ENCODE assay signal across 28 cellular contexts in genomic region chr16:65744401-65744800, GRCh38.
"Had no signal": no experiment of that assay in that cellular context is flagged by ENCODE, and none has a peak within 500 bp of the region (broad histone marks: within the 10 kb centered on the region; RNA-seq: fewer than 3 reads in every experiment).

No MANE protein-coding gene starts in this region.

- H3K36me3 ChIP-seq: breast epithelium had no signal

- H3K27me3 Mint-ChIP-seq: activated CD4-positive, alpha-beta T cell treated with anti-CD3 and anti-CD28 coated beads, Interleukin-2, amount 10 ng/mL, durations not matched to agents 7 days and 5 days; activated naive CD4-positive, alpha-beta T cell treated with anti-CD3 and anti-CD28 coated beads, Interleukin-2, amount 50 U/mL, for 24 hours; activated naive CD8-positive, alpha-beta T cell treated with anti-CD3 and anti-CD28 coated beads, Interleukin-2, amount 10 ng/mL, durations not matched to agents 7 days and 5 days; activated T-cell treated with anti-CD3 and anti-CD28 coated beads, Interleukin-2, amount 50 U/mL, for 24 hours had no signal

- H3K36me3 Mint-ChIP-seq: activated naive CD4-positive, alpha-beta T cell treated with anti-CD3 and anti-CD28 coated beads, Interleukin-2, amount 50 U/mL, for 24 hours; activated naive CD8-positive, alpha-beta T cell treated with anti-CD3 and anti-CD28 coated beads, Interleukin-2, amount 10 ng/mL, durations not matched to agents 7 days and 5 days; WTC11 had no signal

- ATAC-seq: activated CD4-positive, alpha-beta T cell treated with anti-CD3 and anti-CD28 coated beads for 36 hours; activated CD4-positive, CD25-positive, alpha-beta regulatory T cell treated with anti-CD3 and anti-CD28 coated beads, Interleukin-2, amount 50 U/mL, for 24 hours; activated CD8-positive, alpha-beta T cell treated with anti-CD3 and anti-CD28 coated beads, Interleukin-2, amount 10 ng/mL, durations not matched to agents 7 days and 5 days; body of pancreas; Right ventricle myocardium inferior; WTC11 had no signal

- H3K9me3 Mint-ChIP-seq: activated CD4-positive, alpha-beta T cell treated with anti-CD3 and anti-CD28 coated beads, Interleukin-2, amount 10 ng/mL, durations not matched to agents 7 days and 5 days; activated T-helper 2 cell treated with anti-CD3 and anti-CD28 coated beads, Interferon-gamma antibody, Interleukin-2, Interleukin-4, amounts not matched to agents 10 μg/mL and 5 μg/mL and 100 μg/mL, durations not matched to agents 14 hours and 24 hours and 36 hours; WTC11 had no signal

- H2AFZ ChIP-seq: PC-9 had no signal

- H3K4me3 ChIP-seq: body of pancreas, breast epithelium, PC-9 had no signal

- H3K27ac ChIP-seq: body of pancreas, breast epithelium, PC-9, RWPE1 had no signal

- DNase-seq: activated CD4-positive, alpha-beta T cell treated with anti-CD3 and anti-CD28 coated beads for 36 hours; activated CD4-positive, alpha-beta T cell treated with anti-CD3 and anti-CD28 coated beads, Interleukin-2, amount 10 ng/mL, durations not matched to agents 7 days and 5 days; activated CD4-positive, alpha-beta T cell treated with anti-CD3 and anti-CD28 coated beads, Interleukin-2, amount 50 U/mL, for 48 hours; activated CD8-positive, alpha-beta T cell treated with anti-CD3 and anti-CD28 coated beads, Interleukin-2, amount 10 ng/mL, durations not matched to agents 7 days and 5 days; activated gamma-delta T cell; activated naive CD4-positive, alpha-beta T cell treated with Interleukin-2 at 50 U/mL for 16 hours; activated naive CD8-positive, alpha-beta T cell treated with anti-CD3 and anti-CD28 coated beads, Interleukin-2, amount 10 ng/mL, durations not matched to agents 7 days and 5 days; activated T-cell treated with anti-CD3 and anti-CD28 coated beads, Interleukin-2, amount 50 U/mL, for 24 hours; body of pancreas; Kasumi-1; KG1; MM.1S; NCI-H1092; NCI-H1436 treated with DMSO at 0.1 percent for 48 hours; NCI-H1694 treated with DMSO at 0.1 percent for 48 hours; NCI-H2029; NCI-H345; NCI-H524 treated with DMSO at 0.1 percent for 48 hours; PC-9; SIG-M5; T1000 had no signal

- H3K4me2 ChIP-seq: PC-9 had no signal

- H3K4me1 ChIP-seq: body of pancreas, breast epithelium had no signal

- H3K9me3 ChIP-seq: body of pancreas, breast epithelium had no signal

- H3K4me1 Mint-ChIP-seq: activated CD4-positive, alpha-beta T cell treated with anti-CD3 and anti-CD28 coated beads for 36 hours; activated CD4-positive, alpha-beta T cell treated with anti-CD3 and anti-CD28 coated beads, Interleukin-2, amount 10 ng/mL, durations not matched to agents 7 days and 5 days; activated naive CD4-positive, alpha-beta T cell treated with anti-CD3 and anti-CD28 coated beads, Interleukin-2, amount 50 U/mL, for 24 hours; activated naive CD8-positive, alpha-beta T cell treated with anti-CD3 and anti-CD28 coated beads, Interleukin-2, amount 10 ng/mL, durations not matched to agents 7 days and 5 days had no signal

- H3K27me3 ChIP-seq: body of pancreas, breast epithelium had no signal

- H3K4me3 Mint-ChIP-seq: activated CD4-positive, alpha-beta T cell treated with anti-CD3 and anti-CD28 coated beads for 36 hours; activated CD4-positive, alpha-beta T cell treated with anti-CD3 and anti-CD28 coated beads, Interleukin-2, amount 10 ng/mL, durations not matched to agents 7 days and 5 days; activated CD8-positive, alpha-beta T cell treated with anti-CD3 and anti-CD28 coated beads, Interleukin-2, amount 10 ng/mL, durations not matched to agents 7 days and 5 days; activated naive CD4-positive, alpha-beta T cell treated with anti-CD3 and anti-CD28 coated beads, Interleukin-2, amount 50 U/mL, for 24 hours; activated naive CD8-positive, alpha-beta T cell treated with anti-CD3 and anti-CD28 coated beads, Interleukin-2, amount 10 ng/mL, durations not matched to agents 7 days and 5 days; activated T-cell treated with anti-CD3 and anti-CD28 coated beads, Interleukin-2, amount 50 U/mL, for 24 hours; WTC11 had no signal

- H3K27ac Mint-ChIP-seq: activated CD4-positive, alpha-beta T cell treated with anti-CD3 and anti-CD28 coated beads for 36 hours; activated CD4-positive, alpha-beta T cell treated with anti-CD3 and anti-CD28 coated beads, Interleukin-2, amount 10 ng/mL, durations not matched to agents 7 days and 5 days; activated CD8-positive, alpha-beta T cell treated with anti-CD3 and anti-CD28 coated beads, Interleukin-2, amount 10 ng/mL, durations not matched to agents 7 days and 5 days; activated naive CD4-positive, alpha-beta T cell treated with anti-CD3 and anti-CD28 coated beads, Interleukin-2, amount 50 U/mL, for 24 hours; activated naive CD8-positive, alpha-beta T cell treated with anti-CD3 and anti-CD28 coated beads, Interleukin-2, amount 10 ng/mL, durations not matched to agents 7 days and 5 days; activated T-cell treated with anti-CD3 and anti-CD28 coated beads, Interleukin-2, amount 50 U/mL, for 24 hours; activated T-helper 2 cell treated with anti-CD3 and anti-CD28 coated beads, Interferon-gamma antibody, Interleukin-2, Interleukin-4, amounts not matched to agents 10 μg/mL and 5 μg/mL and 100 μg/mL, durations not matched to agents 14 hours and 24 hours and 36 hours; WTC11 had no signal
